Comparison of ENCODE assay signal across 25 cellular contexts in the genomic region with DNA sequence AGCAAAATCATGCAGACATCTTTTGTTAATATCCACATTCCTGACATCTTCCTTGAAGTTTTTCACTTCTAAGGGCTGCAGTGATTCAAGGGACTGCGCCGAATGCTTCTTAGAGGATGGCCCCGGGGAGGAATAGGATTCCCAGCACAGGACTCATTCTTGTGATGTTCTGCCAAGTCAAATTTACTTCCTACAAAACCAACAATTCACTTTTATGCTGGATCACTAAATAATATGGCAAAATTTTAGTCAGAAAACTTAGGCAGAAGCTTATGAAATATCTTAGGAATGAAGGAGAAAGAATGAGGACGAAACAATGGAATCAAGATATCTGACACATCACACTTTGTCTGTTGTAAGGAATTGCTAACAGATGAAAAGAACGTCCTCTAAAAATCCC.
DNase-seq lines count a peak whose midpoint lies in the region; ATAC-seq and TF ChIP-seq lines count a peak whose summit lies in the region.
"Had no signal": no experiment of that assay in that cellular context is flagged by ENCODE, and none has a peak within 500 bp of the region (broad histone marks: within the 10 kb centered on the region; RNA-seq: fewer than 3 reads in every experiment).

No MANE protein-coding gene starts in this region.

- H3K4me1 ChIP-seq in uterus (peaks cover 4 to 6% of the 10 kb centered on the region in 2 donors), A673 (ENCODE audit: insufficient read depth, low read length, poor library complexity, severe bottlenecking) (no peaks in the 10 kb centered on the region), PC-3 (ENCODE audit: insufficient read depth, low read length) (peaks cover 2% of the 10 kb centered on the region)
- H3K4me1 ChIP-seq: pancreas had no signal

- ATAC-seq in SK-N-SH treated with all-trans-retinoic acid at 6 μM for 48 hours (peak; percentile 63), HG03039 (IDR thresholded peaks at IDR 0.05; ENCODE audit: unreplicated experiment) (no peak), PC-3 (no peak)
- ATAC-seq: activated naive CD8-positive, alpha-beta T cell treated with anti-CD3 and anti-CD28 coated beads, Interleukin-2, amount 50 U/mL, for 24 hours; activated T-cell treated with anti-CD3 and anti-CD28 coated beads, Interleukin-2, amount 50 U/mL, for 4 hours; mucosa of descending colon; pancreas had no signal

- DNase-seq in EH (ENCODE audit: low read depth) (peak; percentile 80), foreskin fibroblast (peak; percentile 58 to 86), uterus (no peak), A673 (ENCODE audit: low spot score) (no peak), PC-3 (no peak)
- DNase-seq: activated CD4-positive, alpha-beta T cell treated with anti-CD3 and anti-CD28 coated beads, Interleukin-2, amount 10 ng/mL, durations not matched to agents 24 days and 14 days; activated naive CD8-positive, alpha-beta T cell treated with anti-CD3 and anti-CD28 coated beads, Interleukin-2, amount 50 U/mL, for 24 hours; activated T-cell treated with anti-CD3 and anti-CD28 coated beads, Interleukin-2, amount 50 U/mL, for 4 hours; CD4-positive, alpha-beta memory T cell; cerebellar nuclear complex; DMS 273 treated with DMSO at 0.1 percent for 48 hours; KG1; MM.1S; mucosa of descending colon; NCI-H1417 treated with DMSO at 0.1 percent for 48 hours; NCI-H748 treated with DMSO at 0.1 percent for 48 hours; nephron progenitor cell; pancreas; stimulated activated CD4-positive, alpha-beta T cell treated with anti-CD3 and anti-CD28 coated beads, Interleukin-2, amount 100 ng/mL, for 24 hours; stomach; tibial artery had no signal

- intact Hi-C loops in uterus (cut with DNase I; ENCODE audit: low total_unique reads) = no loop called here
- intact Hi-C loops in A673 (cut with micrococcal nuclease; ENCODE audit: unreplicated experiment) = loop anchor here (10.0 kb wide), 1 partner anchor 454 kb away; no protein-coding TSS in a partner anchor
- intact Hi-C loops in PC-3 (cut with micrococcal nuclease) = no loop called here

- H3K4me2 ChIP-seq in PC-3 (ENCODE audit: low read length) = no peak overlapping the region

- H3K4me3 ChIP-seq in foreskin fibroblast (ENCODE audit: low read depth in 1 of 2, low read length in 2 of 2) (no peak overlapping the region), uterus (no peak overlapping the region), A673 (ENCODE audit: low read depth, low read length, poor library complexity, severe bottlenecking) (no peak overlapping the region), PC-3 (ENCODE audit: low read length) (no peak overlapping the region)
- H3K4me3 ChIP-seq: HAP-1, lung, mucosa of descending colon, pancreas, stomach, tibial artery had no signal

- TF ChIP-seq POLR2A in uterus (IDR thresholded peaks at IDR 0.05) = no peak

- H3K9me3 ChIP-seq in uterus = no peaks in the 10 kb centered on the region
- no peaks in the 10 kb centered on the region for H3K9me3 ChIP-seq in A673 (ENCODE audit: low read depth, low read length, poor library complexity, severe bottlenecking)
- H3K9me3 ChIP-seq in PC-3 (ENCODE audit: low read length) = no peaks in the 10 kb centered on the region
- H3K9me3 ChIP-seq: HAP-1, mucosa of descending colon, pancreas, stomach, tibial artery had no signal

- H3K36me3 ChIP-seq in uterus (no peaks in the 10 kb centered on the region), A673 (ENCODE audit: insufficient read depth, low read length, poor library complexity, severe bottlenecking) (no peaks in the 10 kb centered on the region), PC-3 (ENCODE audit: low read depth, low read length) (no peaks in the 10 kb centered on the region)
- H3K36me3 ChIP-seq: HAP-1, pancreas, stomach, tibial artery had no signal

- H3K9ac ChIP-seq in PC-3 (ENCODE audit: low read length) = no peak overlapping the region

- no peak overlapping the region for H2AFZ ChIP-seq in PC-3 (ENCODE audit: low read length)

- H4K20me1 ChIP-seq in PC-3 (ENCODE audit: low read length) = no peaks in the 10 kb centered on the region

- no peak for TF ChIP-seq CTCF in foreskin fibroblast (IDR thresholded peaks at IDR 0.05; ENCODE audit: low read depth, low read length)
- TF ChIP-seq CTCF in uterus (IDR thresholded peaks at IDR 0.05) = no peak
- TF ChIP-seq CTCF in A673 (conservative IDR thresholded peaks at IDR 0.05; ENCODE audit: low read depth, low read length) = no peak
- TF ChIP-seq CTCF in PC-3 (conservative IDR thresholded peaks at IDR 0.05; ENCODE audit: low read depth, low read length) = no peak

- H3K27ac ChIP-seq in uterus (peak overlapping the region; percentile 51 to 66), A673 (ENCODE audit: low read depth, low read length, poor library complexity, severe bottlenecking) (no peak overlapping the region), PC-3 (ENCODE audit: low read length) (no peak overlapping the region)
- H3K27ac ChIP-seq: pancreas, stomach, tibial artery had no signal

- no peaks in the 10 kb centered on the region for H3K9me2 ChIP-seq in PC-3 (replicated peaks; ENCODE audit: low read length)

- CTCF ChIA-PET in A673 (lab: Charles Lee) (no interaction called here), PC-3 (lab: Charles Lee) (no interaction called here)

- no peaks in the 10 kb centered on the region for H3F3A ChIP-seq in PC-3 (ENCODE audit: low read length, unreplicated experiment)

- POLR2A ChIA-PET in A673 (lab: Charles Lee; ENCODE audit: low non-redundant PET) (no interaction called here), PC-3 (lab: Charles Lee; ENCODE audit: unreplicated experiment) (no interaction called here)

- no peaks in the 10 kb centered on the region for H3K79me2 ChIP-seq in PC-3 (ENCODE audit: low read length)

- no peaks in the 10 kb centered on the region for H3K27me3 ChIP-seq in uterus
- H3K27me3 ChIP-seq in A673 (replicated peaks; ENCODE audit: insufficient read depth, low read depth, low read length, poor library complexity) = peaks cover 77% of the 10 kb centered on the region
- H3K27me3 ChIP-seq in PC-3 (ENCODE audit: low read length) = no peaks in the 10 kb centered on the region
- H3K27me3 ChIP-seq: pancreas, stomach, tibial artery had no signal

- BruUV-seq in A673 (replicated peaks; lab: Mats Ljungman, UMichigan) (no TSS peak), PC-3 (replicated peaks; lab: Mats Ljungman, UMichigan) (no TSS peak)

TF ChIP-seq in SK-N-SH treated with all-trans-retinoic acid at 6 μM for 48 hours, 23 proteins besides CTCF, POLR2A, EP300 and RAD21:
- TF ChIP-seq ZFP30 (CRISPR knock-in tag; IDR thresholded peaks at IDR 0.05) (no peak), ISL1 (CRISPR knock-in tag; IDR thresholded peaks at IDR 0.05) (peak; percentile 44), ARNTL (CRISPR knock-in tag; IDR thresholded peaks at IDR 0.05; ENCODE audit: borderline replicate concordance, low read depth) (no peak), OSR1 (CRISPR knock-in tag; IDR thresholded peaks at IDR 0.05) (no peak), ZNF565 (CRISPR knock-in tag; conservative IDR thresholded peaks at IDR 0.05; ENCODE audit: low read depth) (no peak), TOX (CRISPR knock-in tag; IDR thresholded peaks at IDR 0.05; ENCODE audit: borderline replicate concordance) (no peak), RARB (CRISPR knock-in tag; IDR thresholded peaks at IDR 0.05) (no peak)

Comparison
In these comparisons a context has a peak if more than half of its experiments do, and no peak if none do; other contexts are left out.
1. DNase-seq: peak in EH (single experiment) and foreskin fibroblast (2 of 2); none in uterus (0 of 2), A673 (single experiment) and PC-3 (single experiment).
2. H3K27ac ChIP-seq: peak in uterus (2 of 2); none in A673 (single experiment) and PC-3 (single experiment).